ENCODE assay signal across 1 cellular context in the genomic region with DNA sequence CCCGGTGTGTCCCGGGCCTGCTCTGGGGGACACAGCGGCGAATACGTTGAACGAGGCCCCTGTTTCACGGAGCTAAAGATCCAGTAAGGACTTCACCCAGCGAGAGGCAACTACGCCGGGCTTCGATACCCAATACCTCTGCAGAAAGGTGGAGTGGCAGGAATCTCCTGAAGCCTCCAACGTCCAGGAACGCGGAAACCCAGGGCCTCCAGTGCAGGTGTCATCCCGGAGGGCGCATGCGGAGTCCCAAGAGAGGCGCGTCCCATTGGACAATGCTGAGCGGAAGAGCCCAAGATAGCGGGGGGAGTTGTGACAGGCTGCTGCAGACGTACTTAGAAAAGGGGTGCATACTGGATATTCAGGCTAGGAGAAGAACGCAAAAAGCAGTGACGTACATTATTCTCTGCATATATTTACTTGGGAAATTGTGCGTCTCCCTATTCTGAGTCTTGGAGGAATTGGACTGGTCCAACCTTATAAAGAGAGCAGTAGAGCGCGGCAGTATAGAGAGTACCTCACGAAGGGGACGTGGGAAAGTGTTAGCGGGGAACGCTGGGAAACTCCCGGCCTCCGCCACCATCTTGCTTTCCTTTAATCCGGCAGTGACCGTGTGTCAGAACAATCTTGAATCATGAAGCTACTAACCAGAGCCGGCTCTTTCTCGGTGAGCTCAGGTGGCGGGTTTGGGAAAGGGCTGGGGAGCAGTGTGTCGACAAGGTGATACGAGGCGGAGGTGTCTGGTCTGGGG.
TF ChIP-seq lines count a peak whose summit lies in the region.

A gene (plus strand): TSS at position 569 of the 748 bp plus-strand sequence. CDS start 63 bp downstream, at position 632.

TF ChIP-seq in K562, 482 proteins besides CTCF, POLR2A, EP300 and RAD21 (continued from another document and continues in another):
- TF ChIP-seq, protein P1, sequence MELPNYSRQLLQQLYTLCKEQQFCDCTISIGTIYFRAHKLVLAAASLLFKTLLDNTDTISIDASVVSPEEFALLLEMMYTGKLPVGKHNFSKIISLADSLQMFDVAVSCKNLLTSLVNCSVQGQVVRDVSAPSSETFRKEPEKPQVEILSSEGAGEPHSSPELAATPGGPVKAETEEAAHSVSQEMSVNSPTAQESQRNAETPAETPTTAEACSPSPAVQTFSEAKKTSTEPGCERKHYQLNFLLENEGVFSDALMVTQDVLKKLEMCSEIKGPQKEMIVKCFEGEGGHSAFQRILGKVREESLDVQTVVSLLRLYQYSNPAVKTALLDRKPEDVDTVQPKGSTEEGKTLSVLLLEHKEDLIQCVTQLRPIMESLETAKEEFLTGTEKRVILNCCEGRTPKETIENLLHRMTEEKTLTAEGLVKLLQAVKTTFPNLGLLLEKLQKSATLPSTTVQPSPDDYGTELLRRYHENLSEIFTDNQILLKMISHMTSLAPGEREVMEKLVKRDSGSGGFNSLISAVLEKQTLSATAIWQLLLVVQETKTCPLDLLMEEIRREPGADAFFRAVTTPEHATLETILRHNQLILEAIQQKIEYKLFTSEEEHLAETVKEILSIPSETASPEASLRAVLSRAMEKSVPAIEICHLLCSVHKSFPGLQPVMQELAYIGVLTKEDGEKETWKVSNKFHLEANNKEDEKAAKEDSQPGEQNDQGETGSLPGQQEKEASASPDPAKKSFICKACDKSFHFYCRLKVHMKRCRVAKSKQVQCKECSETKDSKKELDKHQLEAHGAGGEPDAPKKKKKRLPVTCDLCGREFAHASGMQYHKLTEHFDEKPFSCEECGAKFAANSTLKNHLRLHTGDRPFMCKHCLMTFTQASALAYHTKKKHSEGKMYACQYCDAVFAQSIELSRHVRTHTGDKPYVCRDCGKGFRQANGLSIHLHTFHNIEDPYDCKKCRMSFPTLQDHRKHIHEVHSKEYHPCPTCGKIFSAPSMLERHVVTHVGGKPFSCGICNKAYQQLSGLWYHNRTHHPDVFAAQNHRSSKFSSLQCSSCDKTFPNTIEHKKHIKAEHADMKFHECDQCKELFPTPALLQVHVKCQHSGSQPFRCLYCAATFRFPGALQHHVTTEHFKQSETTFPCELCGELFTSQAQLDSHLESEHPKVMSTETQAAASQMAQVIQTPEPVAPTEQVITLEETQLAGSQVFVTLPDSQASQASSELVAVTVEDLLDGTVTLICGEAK (IDR thresholded peaks at IDR 0.05) = 0 out of 2 replicates have a peak, but pooled peaks have one; percentile 46
- TF ChIP-seq, protein P1 (CRISPR knock-in tag; IDR thresholded peaks at IDR 0.05) = no peak
- TF ChIP-seq PRPF4 (IDR thresholded peaks at IDR 0.05; ENCODE audit: insufficient read depth, low read depth, low read length, poor library complexity, severe bottlenecking) = no peak
- TF ChIP-seq MCM3 (IDR thresholded peaks at IDR 0.05) = no peak
- TF ChIP-seq, protein P2, sequence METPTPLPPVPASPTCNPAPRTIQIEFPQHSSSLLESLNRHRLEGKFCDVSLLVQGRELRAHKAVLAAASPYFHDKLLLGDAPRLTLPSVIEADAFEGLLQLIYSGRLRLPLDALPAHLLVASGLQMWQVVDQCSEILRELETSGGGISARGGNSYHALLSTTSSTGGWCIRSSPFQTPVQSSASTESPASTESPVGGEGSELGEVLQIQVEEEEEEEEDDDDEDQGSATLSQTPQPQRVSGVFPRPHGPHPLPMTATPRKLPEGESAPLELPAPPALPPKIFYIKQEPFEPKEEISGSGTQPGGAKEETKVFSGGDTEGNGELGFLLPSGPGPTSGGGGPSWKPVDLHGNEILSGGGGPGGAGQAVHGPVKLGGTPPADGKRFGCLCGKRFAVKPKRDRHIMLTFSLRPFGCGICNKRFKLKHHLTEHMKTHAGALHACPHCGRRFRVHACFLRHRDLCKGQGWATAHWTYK (CRISPR knock-in tag; IDR thresholded peaks at IDR 0.05) = no peak
- TF ChIP-seq JUN (IDR thresholded peaks at IDR 0.05; ENCODE audit: borderline replicate concordance, low read depth, low read length) = no peak
- TF ChIP-seq JUN (CRISPR knock-in tag; IDR thresholded peaks at IDR 0.05; ENCODE audit: borderline replicate concordance) = no peak
- no peak for TF ChIP-seq NCOA2 (IDR thresholded peaks at IDR 0.05; ENCODE audit: partially characterized antibody in 2 of 2)
- no peak for TF ChIP-seq ARID2 (IDR thresholded peaks at IDR 0.05)
- no peak for TF ChIP-seq ZNF174 (CRISPR knock-in tag; IDR thresholded peaks at IDR 0.05)
- TF ChIP-seq ZNF551 (CRISPR knock-in tag; IDR thresholded peaks at IDR 0.05) = no peak
- TF ChIP-seq, protein P3, sequence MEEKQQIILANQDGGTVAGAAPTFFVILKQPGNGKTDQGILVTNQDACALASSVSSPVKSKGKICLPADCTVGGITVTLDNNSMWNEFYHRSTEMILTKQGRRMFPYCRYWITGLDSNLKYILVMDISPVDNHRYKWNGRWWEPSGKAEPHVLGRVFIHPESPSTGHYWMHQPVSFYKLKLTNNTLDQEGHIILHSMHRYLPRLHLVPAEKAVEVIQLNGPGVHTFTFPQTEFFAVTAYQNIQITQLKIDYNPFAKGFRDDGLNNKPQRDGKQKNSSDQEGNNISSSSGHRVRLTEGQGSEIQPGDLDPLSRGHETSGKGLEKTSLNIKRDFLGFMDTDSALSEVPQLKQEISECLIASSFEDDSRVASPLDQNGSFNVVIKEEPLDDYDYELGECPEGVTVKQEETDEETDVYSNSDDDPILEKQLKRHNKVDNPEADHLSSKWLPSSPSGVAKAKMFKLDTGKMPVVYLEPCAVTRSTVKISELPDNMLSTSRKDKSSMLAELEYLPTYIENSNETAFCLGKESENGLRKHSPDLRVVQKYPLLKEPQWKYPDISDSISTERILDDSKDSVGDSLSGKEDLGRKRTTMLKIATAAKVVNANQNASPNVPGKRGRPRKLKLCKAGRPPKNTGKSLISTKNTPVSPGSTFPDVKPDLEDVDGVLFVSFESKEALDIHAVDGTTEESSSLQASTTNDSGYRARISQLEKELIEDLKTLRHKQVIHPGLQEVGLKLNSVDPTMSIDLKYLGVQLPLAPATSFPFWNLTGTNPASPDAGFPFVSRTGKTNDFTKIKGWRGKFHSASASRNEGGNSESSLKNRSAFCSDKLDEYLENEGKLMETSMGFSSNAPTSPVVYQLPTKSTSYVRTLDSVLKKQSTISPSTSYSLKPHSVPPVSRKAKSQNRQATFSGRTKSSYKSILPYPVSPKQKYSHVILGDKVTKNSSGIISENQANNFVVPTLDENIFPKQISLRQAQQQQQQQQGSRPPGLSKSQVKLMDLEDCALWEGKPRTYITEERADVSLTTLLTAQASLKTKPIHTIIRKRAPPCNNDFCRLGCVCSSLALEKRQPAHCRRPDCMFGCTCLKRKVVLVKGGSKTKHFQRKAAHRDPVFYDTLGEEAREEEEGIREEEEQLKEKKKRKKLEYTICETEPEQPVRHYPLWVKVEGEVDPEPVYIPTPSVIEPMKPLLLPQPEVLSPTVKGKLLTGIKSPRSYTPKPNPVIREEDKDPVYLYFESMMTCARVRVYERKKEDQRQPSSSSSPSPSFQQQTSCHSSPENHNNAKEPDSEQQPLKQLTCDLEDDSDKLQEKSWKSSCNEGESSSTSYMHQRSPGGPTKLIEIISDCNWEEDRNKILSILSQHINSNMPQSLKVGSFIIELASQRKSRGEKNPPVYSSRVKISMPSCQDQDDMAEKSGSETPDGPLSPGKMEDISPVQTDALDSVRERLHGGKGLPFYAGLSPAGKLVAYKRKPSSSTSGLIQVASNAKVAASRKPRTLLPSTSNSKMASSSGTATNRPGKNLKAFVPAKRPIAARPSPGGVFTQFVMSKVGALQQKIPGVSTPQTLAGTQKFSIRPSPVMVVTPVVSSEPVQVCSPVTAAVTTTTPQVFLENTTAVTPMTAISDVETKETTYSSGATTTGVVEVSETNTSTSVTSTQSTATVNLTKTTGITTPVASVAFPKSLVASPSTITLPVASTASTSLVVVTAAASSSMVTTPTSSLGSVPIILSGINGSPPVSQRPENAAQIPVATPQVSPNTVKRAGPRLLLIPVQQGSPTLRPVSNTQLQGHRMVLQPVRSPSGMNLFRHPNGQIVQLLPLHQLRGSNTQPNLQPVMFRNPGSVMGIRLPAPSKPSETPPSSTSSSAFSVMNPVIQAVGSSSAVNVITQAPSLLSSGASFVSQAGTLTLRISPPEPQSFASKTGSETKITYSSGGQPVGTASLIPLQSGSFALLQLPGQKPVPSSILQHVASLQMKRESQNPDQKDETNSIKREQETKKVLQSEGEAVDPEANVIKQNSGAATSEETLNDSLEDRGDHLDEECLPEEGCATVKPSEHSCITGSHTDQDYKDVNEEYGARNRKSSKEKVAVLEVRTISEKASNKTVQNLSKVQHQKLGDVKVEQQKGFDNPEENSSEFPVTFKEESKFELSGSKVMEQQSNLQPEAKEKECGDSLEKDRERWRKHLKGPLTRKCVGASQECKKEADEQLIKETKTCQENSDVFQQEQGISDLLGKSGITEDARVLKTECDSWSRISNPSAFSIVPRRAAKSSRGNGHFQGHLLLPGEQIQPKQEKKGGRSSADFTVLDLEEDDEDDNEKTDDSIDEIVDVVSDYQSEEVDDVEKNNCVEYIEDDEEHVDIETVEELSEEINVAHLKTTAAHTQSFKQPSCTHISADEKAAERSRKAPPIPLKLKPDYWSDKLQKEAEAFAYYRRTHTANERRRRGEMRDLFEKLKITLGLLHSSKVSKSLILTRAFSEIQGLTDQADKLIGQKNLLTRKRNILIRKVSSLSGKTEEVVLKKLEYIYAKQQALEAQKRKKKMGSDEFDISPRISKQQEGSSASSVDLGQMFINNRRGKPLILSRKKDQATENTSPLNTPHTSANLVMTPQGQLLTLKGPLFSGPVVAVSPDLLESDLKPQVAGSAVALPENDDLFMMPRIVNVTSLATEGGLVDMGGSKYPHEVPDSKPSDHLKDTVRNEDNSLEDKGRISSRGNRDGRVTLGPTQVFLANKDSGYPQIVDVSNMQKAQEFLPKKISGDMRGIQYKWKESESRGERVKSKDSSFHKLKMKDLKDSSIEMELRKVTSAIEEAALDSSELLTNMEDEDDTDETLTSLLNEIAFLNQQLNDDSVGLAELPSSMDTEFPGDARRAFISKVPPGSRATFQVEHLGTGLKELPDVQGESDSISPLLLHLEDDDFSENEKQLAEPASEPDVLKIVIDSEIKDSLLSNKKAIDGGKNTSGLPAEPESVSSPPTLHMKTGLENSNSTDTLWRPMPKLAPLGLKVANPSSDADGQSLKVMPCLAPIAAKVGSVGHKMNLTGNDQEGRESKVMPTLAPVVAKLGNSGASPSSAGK (IDR thresholded peaks at IDR 0.05) = peak; percentile 85
- TF ChIP-seq SPI1 (IDR thresholded peaks at IDR 0.05; ENCODE audit: borderline replicate concordance, low read depth, low read length) = 0 out of 2 replicates have a peak, but pooled peaks have one; percentile 16
- TF ChIP-seq ETV1 (tag; conservative IDR thresholded peaks at IDR 0.05; ENCODE audit: low read depth) = no peak
- TF ChIP-seq, protein P4, sequence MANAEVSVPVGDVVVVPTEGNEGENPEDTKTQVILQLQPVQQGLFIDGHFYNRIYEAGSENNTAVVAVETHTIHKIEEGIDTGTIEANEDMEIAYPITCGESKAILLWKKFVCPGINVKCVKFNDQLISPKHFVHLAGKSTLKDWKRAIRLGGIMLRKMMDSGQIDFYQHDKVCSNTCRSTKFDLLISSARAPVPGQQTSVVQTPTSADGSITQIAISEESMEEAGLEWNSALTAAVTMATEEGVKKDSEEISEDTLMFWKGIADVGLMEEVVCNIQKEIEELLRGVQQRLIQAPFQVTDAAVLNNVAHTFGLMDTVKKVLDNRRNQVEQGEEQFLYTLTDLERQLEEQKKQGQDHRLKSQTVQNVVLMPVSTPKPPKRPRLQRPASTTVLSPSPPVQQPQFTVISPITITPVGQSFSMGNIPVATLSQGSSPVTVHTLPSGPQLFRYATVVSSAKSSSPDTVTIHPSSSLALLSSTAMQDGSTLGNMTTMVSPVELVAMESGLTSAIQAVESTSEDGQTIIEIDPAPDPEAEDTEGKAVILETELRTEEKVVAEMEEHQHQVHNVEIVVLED (CRISPR knock-in tag; IDR thresholded peaks at IDR 0.05) = peak; percentile 75
- TF ChIP-seq SRSF1 (IDR thresholded peaks at IDR 0.05; ENCODE audit: low read depth, low read length) = no peak
